ENCODE assay signal across 31 cellular contexts in genomic region chr16:1278456-1278855, GRCh38. TPM values are rescaled to one million over a fixed set of nuclear protein-coding genes. Genes with fewer than 3 reads are reported as not detected.
DNase-seq lines count a peak whose midpoint lies in the region; ATAC-seq and TF ChIP-seq lines count a peak whose summit lies in the region.
"Had no signal": no experiment of that assay in that cellular context is flagged by ENCODE, and none has a peak within 500 bp of the region (broad histone marks: within the 10 kb centered on the region; RNA-seq: fewer than 3 reads in every experiment).

No MANE protein-coding gene starts in this region.

- no peak for TF ChIP-seq RAD21 in IMR-90 (IDR thresholded peaks at IDR 0.05; ENCODE audit: low read length)

- H3K23ac ChIP-seq in IMR-90 (ENCODE audit: low read depth, low read length) (no peak overlapping the region), neuronal stem cell (ENCODE audit: low read depth, low read length, poor library complexity) (no peak overlapping the region)

- H3K9ac ChIP-seq in BLaER1 treated with 17β-estradiol and CSF1 and Interleukin-3, amounts not matched to agents 10 nM and 100 nM, result peak overlapping the region in 4 of 11 experiments; percentile 5 to 55 (median 18); a peak in 3 of 22 replicates
- H3K9ac ChIP-seq in IMR-90 (ENCODE audit: low read depth, low read length), result no peak overlapping the region
- H3K9ac ChIP-seq in neuronal stem cell (ENCODE audit: low read depth, low read length, poor library complexity), result no peak overlapping the region

- no peak overlapping the region for H3K56ac ChIP-seq in IMR-90 (ENCODE audit: extremely low read depth, insufficient read depth, low read length)

- peaks cover 18 to 59% (median 56%) of the 10 kb centered on the region in 10 experiments for H3K4me1 ChIP-seq in BLaER1 treated with 17β-estradiol and CSF1 and Interleukin-3, amounts not matched to agents 10 nM and 100 nM
- H3K4me1 ChIP-seq in IMR-90 (ENCODE audit: control insufficient read depth, insufficient read depth, low read length) (no peaks in the 10 kb centered on the region), neuronal stem cell (ENCODE audit: control insufficient read depth in 2 of 2, insufficient read depth in 1 of 2, low read depth in 1 of 2, low read length in 2 of 2) (peaks cover 11 to 14% of the 10 kb centered on the region in 2 donors)
- H3K4me1 ChIP-seq: adrenal gland, body of pancreas, HAP-1, lower lobe of right lung, upper lobe of left lung had no signal

- BruUV-seq in IMR-90 (replicated peaks; lab: Mats Ljungman, UMichigan), result no TSS peak

- no peak overlapping the region; a peak in 1 of 22 replicates for H3K27ac ChIP-seq in BLaER1 treated with 17β-estradiol and CSF1 and Interleukin-3, amounts not matched to agents 10 nM and 100 nM
- H3K27ac ChIP-seq in IMR-90 (ENCODE audit: insufficient read depth, low read length) (no peak overlapping the region), neuronal stem cell (replicated peaks; ENCODE audit: low read length) (no peak overlapping the region)
- H3K27ac ChIP-seq: adrenal gland, body of pancreas, lower lobe of right lung, upper lobe of left lung had no signal

- no peak for TF ChIP-seq POLR2A in IMR-90 (IDR thresholded peaks at IDR 0.05; ENCODE audit: low read depth, low read length)

- H3K4me1 Mint-ChIP-seq in chondrocyte (ENCODE audit: low read depth), result peaks cover 2% of the 10 kb centered on the region

- intact Hi-C loops in IMR-90 (cut with micrococcal nuclease), result no loop called here

- no peaks in the 10 kb centered on the region for H3K9me3 Mint-ChIP-seq in chondrocyte (ENCODE audit: low read depth)
- H3K9me3 Mint-ChIP-seq: activated B cell treated with CpG ODN at 0.5 μM for 24 hours; activated T-cell treated with anti-CD3 and anti-CD28 coated beads, Interleukin-2, amount 50 U/mL, for 72 hours had no signal

- H2AK5ac ChIP-seq in IMR-90 (ENCODE audit: low read depth, low read length) (no peak overlapping the region), neuronal stem cell (ENCODE audit: low read depth, low read length) (peak overlapping the region; percentile 79)

- peak; percentile 32; the same call in 1 of the 2 replicates for ATAC-seq in IMR-90 (ENCODE audit: low read depth)
- ATAC-seq: activated T-cell treated with anti-CD3 and anti-CD28 coated beads, Interleukin-2, amount 50 U/mL, for 72 hours; body of pancreas; lower lobe of right lung; mucosa of descending colon; sciatic nerve had no signal

- no CpG with 5 or more reads among the region's 18 CpGs for WGBS in IMR-90 (ENCODE audit: extremely low coverage in 2 of 2, insufficient read length in 1 of 2), 2 experiments
- no CpG with 5 or more reads among the region's 18 CpGs for WGBS in neuronal stem cell (ENCODE audit: extremely low coverage in 2 of 2, insufficient read length in 2 of 2, insufficient replicate concordance in 1 of 2), 2 donors

- H3K27ac Mint-ChIP-seq in chondrocyte (ENCODE audit: unreplicated experiment), result no peak overlapping the region
- H3K27ac Mint-ChIP-seq: activated B cell treated with CpG ODN at 0.5 μM for 24 hours; activated T-cell treated with anti-CD3 and anti-CD28 coated beads, Interleukin-2, amount 50 U/mL, for 72 hours had no signal

- no peaks in the 10 kb centered on the region for H3K9me3 ChIP-seq in BLaER1 treated with 17β-estradiol and CSF1 and Interleukin-3, amounts not matched to agents 10 nM and 100 nM (replicated peaks in 1 of 11)
- H3K9me3 ChIP-seq in IMR-90 (ENCODE audit: control insufficient read depth, insufficient read depth, low read length), result peaks cover 2% of the 10 kb centered on the region; the same call in 1 of the 2 replicates
- no peaks in the 10 kb centered on the region for H3K9me3 ChIP-seq in neuronal stem cell (replicated peaks in 1 of 2; ENCODE audit: control insufficient read depth in 2 of 2, insufficient read depth in 1 of 2, low read depth in 1 of 2, low read length in 2 of 2)
- H3K9me3 ChIP-seq: adrenal gland, body of pancreas, HAP-1, lower lobe of right lung, MG63, mucosa of descending colon, upper lobe of left lung had no signal

- H3K79me1 ChIP-seq in IMR-90 (ENCODE audit: low read depth in 1 of 2, low read length in 2 of 2) (no peaks in the 10 kb centered on the region), neuronal stem cell (ENCODE audit: low read depth, low read length) (peaks cover 3% of the 10 kb centered on the region)

- H3K14ac ChIP-seq in IMR-90 (replicated peaks; ENCODE audit: low read depth, low read length) (no peak overlapping the region), neuronal stem cell (ENCODE audit: low read length) (no peak overlapping the region)

- no peak overlapping the region for H2AK9ac ChIP-seq in IMR-90 (replicated peaks; ENCODE audit: low read depth, low read length, poor library complexity)

- peaks cover 11 to 59% (median 31%) of the 10 kb centered on the region in 11 experiments; a peak in 17 of 22 replicates for H3K27me3 ChIP-seq in BLaER1 treated with 17β-estradiol and CSF1 and Interleukin-3, amounts not matched to agents 10 nM and 100 nM
- H3K27me3 ChIP-seq in IMR-90 (ENCODE audit: control insufficient read depth, insufficient read depth, low read length) (peaks cover 56% of the 10 kb centered on the region), neuronal stem cell (ENCODE audit: control insufficient read depth in 3 of 3, insufficient read depth in 3 of 3, low read depth in 1 of 3, low read length in 3 of 3) (peaks cover 0 to 31% (median 0%) of the 10 kb centered on the region in 3 experiments)
- H3K27me3 ChIP-seq: body of pancreas had no signal

- H4K91ac ChIP-seq in IMR-90 (ENCODE audit: insufficient read depth, low read depth, low read length), result no peak overlapping the region
- no peak overlapping the region for H4K91ac ChIP-seq in neuronal stem cell (ENCODE audit: low read depth, low read length, poor library complexity)

- no peak overlapping the region for H2BK15ac ChIP-seq in IMR-90 (ENCODE audit: low read depth, low read length)
- peak overlapping the region; percentile 85 for H2BK15ac ChIP-seq in neuronal stem cell (ENCODE audit: low read length)

- no peaks in the 10 kb centered on the region for H3K36me3 Mint-ChIP-seq in chondrocyte (ENCODE audit: low read depth)

- H2BK20ac ChIP-seq in IMR-90 (ENCODE audit: low read depth, low read length), result no peak overlapping the region

- dilution Hi-C loops in IMR-90 (cut with HindIII; ENCODE audit: low sequenced_read_pairs, unreplicated experiment), result no loop called here

- H4K8ac ChIP-seq in IMR-90 (ENCODE audit: low read depth in 2 of 2, low read length in 2 of 2) (no peak overlapping the region), neuronal stem cell (ENCODE audit: low read depth, low read length) (no peak overlapping the region)

- H3K4me2 ChIP-seq in BLaER1 treated with 17β-estradiol and CSF1 and Interleukin-3, amounts not matched to agents 10 nM and 100 nM, result peak overlapping the region in 9 of 11 experiments; percentile 43 to 97 (median 89); a peak in 15 of 22 replicates
- H3K4me2 ChIP-seq in IMR-90 (ENCODE audit: low read depth, low read length), result no peak overlapping the region
- H3K4me2 ChIP-seq in neuronal stem cell (ENCODE audit: insufficient read depth, low read length, poor library complexity, severe bottlenecking), result no peak overlapping the region

- no peak overlapping the region for H2BK5ac ChIP-seq in IMR-90 (ENCODE audit: low read depth, low read length, poor library complexity, severe bottlenecking)
- H2BK5ac ChIP-seq in neuronal stem cell (ENCODE audit: low read length), result peak overlapping the region; percentile 53

- POLR2A ChIA-PET in IMR-90 (lab: Charles Lee; ENCODE audit: unreplicated experiment), result no interaction called here

- H3K4ac ChIP-seq in IMR-90 (ENCODE audit: low read depth, low read length), result no peak overlapping the region
- H3K4ac ChIP-seq in neuronal stem cell (ENCODE audit: low read length), result no peak overlapping the region

- no peak overlapping the region for H3K4me3 Mint-ChIP-seq in chondrocyte (ENCODE audit: unreplicated experiment)
- H3K4me3 Mint-ChIP-seq: activated B cell treated with CpG ODN at 0.5 μM for 24 hours; activated T-cell treated with anti-CD3 and anti-CD28 coated beads, Interleukin-2, amount 50 U/mL, for 72 hours had no signal

- no peak overlapping the region for H2BK12ac ChIP-seq in neuronal stem cell (ENCODE audit: low read length)

- no peaks in the 10 kb centered on the region for H3K36me3 ChIP-seq in BLaER1 treated with 17β-estradiol and CSF1 and Interleukin-3, amounts not matched to agents 10 nM and 100 nM
- H3K36me3 ChIP-seq in IMR-90 (ENCODE audit: control insufficient read depth, insufficient read depth, low read length), result no peaks in the 10 kb centered on the region
- H3K36me3 ChIP-seq in neuronal stem cell (replicated peaks in 1 of 2; ENCODE audit: control insufficient read depth in 2 of 2, insufficient read depth in 2 of 2, low read length in 2 of 2), result no peaks in the 10 kb centered on the region
- H3K36me3 ChIP-seq: adrenal gland, HAP-1, lower lobe of right lung, MG63, upper lobe of left lung had no signal

- no peak overlapping the region for H4K5ac ChIP-seq in IMR-90 (ENCODE audit: low read depth, low read length)

- H3K9me1 ChIP-seq in IMR-90 (ENCODE audit: insufficient read depth, low read length), result no peaks in the 10 kb centered on the region

- H2AFZ ChIP-seq in IMR-90 (replicated peaks; ENCODE audit: low read length, poor library complexity), result peak overlapping the region; percentile 68
- peak overlapping the region; percentile 85 for H2AFZ ChIP-seq in neuronal stem cell (ENCODE audit: low read length)

- TF ChIP-seq CTCF in IMR-90 (conservative IDR thresholded peaks at IDR 0.05; ENCODE audit: low read depth, low read length) (no peak), chondrocyte (IDR thresholded peaks at IDR 0.05) (peak; percentile 37)

- H3K27me3 Mint-ChIP-seq in chondrocyte (ENCODE audit: low read depth), result peaks cover 28% of the 10 kb centered on the region

- H4K20me1 ChIP-seq in BLaER1 treated with 17β-estradiol and CSF1 and Interleukin-3, amounts not matched to agents 10 nM and 100 nM, result no peaks in the 10 kb centered on the region
- no peaks in the 10 kb centered on the region for H4K20me1 ChIP-seq in IMR-90 (ENCODE audit: insufficient read depth, low read length)

- CTCF ChIA-PET in IMR-90 (lab: Yijun Ruan, JAX), result no interaction called here

- DNase-seq in IMR-90 (no peak), chondrocyte (ENCODE audit: low spot score) (peak; percentile 78), neuronal stem cell (ENCODE audit: low spot score) (no peak), NCI-H748 (lab: John Stamatoyannopoulos, UW; ENCODE audit: unreplicated experiment) (no peak), NCI-H69 (lab: John Stamatoyannopoulos, UW) (no peak)
- no peak for DNase-seq in activated CD4-positive, alpha-beta T cell treated with anti-CD3 and anti-CD28 coated beads, Interleukin-2, amount 50 U/mL, for 1 hour
- DNase-seq: activated B cell treated with CpG ODN at 0.5 μM for 24 hours; activated CD4-positive, alpha-beta T cell treated with anti-CD3 and anti-CD28 coated beads, Interleukin-2, amount 50 U/mL, for 4 hours; activated naive CD4-positive, alpha-beta T cell; activated T-cell treated with anti-CD3 and anti-CD28 coated beads, Interleukin-2, amount 50 U/mL, for 72 hours; adrenal gland; body of pancreas; cerebellar nuclear complex; head of caudate nucleus; KG1; kidney glomerular epithelial cell; lower lobe of right lung; MG63; NCI-H1436; NCI-H2107; NCI-H446; SIG-M5; stimulated activated CD4-positive, alpha-beta T cell treated with anti-CD3 and anti-CD28 coated beads, Interleukin-12 subunit alpha, Interleukin-12 subunit beta, amount 100 ng/mL, for 4 hours; stimulated activated CD4-positive, alpha-beta T cell treated with anti-CD3 and anti-CD28 coated beads, Interleukin-4, amount 100 ng/mL, for 1 hour had no signal

- in situ Hi-C loops in IMR-90 (cut with MboI; ENCODE audit: low sequenced_read_pairs), result no loop called here

- H3K18ac ChIP-seq in IMR-90 (ENCODE audit: low read depth, low read length), result no peak overlapping the region
- peak overlapping the region; percentile 89 for H3K18ac ChIP-seq in neuronal stem cell (ENCODE audit: low read length)

- H3K4me3 ChIP-seq in BLaER1 treated with 17β-estradiol and CSF1 and Interleukin-3, amounts not matched to agents 10 nM and 100 nM, result no peak overlapping the region
- H3K4me3 ChIP-seq in IMR-90 (ENCODE audit: insufficient read depth, low read depth, low read length) (no peak overlapping the region), neuronal stem cell (ENCODE audit: low read length in 2 of 2) (no peak overlapping the region)
- H3K4me3 ChIP-seq: adrenal gland, body of pancreas, HAP-1, lower lobe of right lung, MG63, mucosa of descending colon, upper lobe of left lung had no signal

- H2BK120ac ChIP-seq in IMR-90 (ENCODE audit: low read depth, low read length) (no peak overlapping the region), neuronal stem cell (ENCODE audit: low read depth, low read length) (peak overlapping the region; percentile 83)

RNA-seq across cellular contexts. Expression of gene TPSD1, which starts 22.6 kb away (rescaled TPM):
- total RNA-seq in IMR-90 (2012; rRNA removed), result not detected in 2 replicates
- polyA plus RNA-seq in IMR-90 (2012; rRNA removed), result not detected in 2 replicates
- polyA plus RNA-seq in IMR-90 (2012; cell fraction: cytosol; rRNA removed), result not detected in 2 replicates
- polyA plus RNA-seq in IMR-90 (2012; cell fraction: nucleus; rRNA removed; ENCODE audit: low replicate concordance), result not detected in 2 replicates
- total RNA-seq in chondrocyte, result not detected in 3 replicates
- polyA plus RNA-seq in neuronal stem cell (2013, experiment 1 of 2), result 0.06 TPM
- polyA plus RNA-seq in neuronal stem cell (2013, experiment 2 of 2), result not detected
- total RNA-seq: activated B cell treated with CpG ODN at 0.5 μM for 24 hours; activated T-cell treated with anti-CD3 and anti-CD28 coated beads, Interleukin-2, amount 50 U/mL, for 72 hours; adrenal gland; HT-29 had no signal
- polyA plus RNA-seq: neural cell had no signal

RNA-seq across cellular contexts. Expression of gene UBE2I, which starts 31.0 kb away (rescaled TPM):
- total RNA-seq in IMR-90 (2012; rRNA removed), result 30.8 and 45.0 TPM in 2 replicates
- polyA plus RNA-seq in IMR-90 (2012; rRNA removed), result 113 and 140 TPM in 2 replicates
- 47.2 and 66.3 TPM in 2 replicates for polyA plus RNA-seq in IMR-90 (2012; cell fraction: cytosol; rRNA removed)
- polyA plus RNA-seq in IMR-90 (2012; cell fraction: nucleus; rRNA removed; ENCODE audit: low replicate concordance), result 119 and 179 TPM in 2 replicates
- total RNA-seq in chondrocyte, result 97.9 to 110 TPM (median 105 TPM) in 3 replicates
- 253 TPM for polyA plus RNA-seq in neuronal stem cell (2013, experiment 1 of 2)
- 258 TPM for polyA plus RNA-seq in neuronal stem cell (2013, experiment 2 of 2)

RNA-seq across cellular contexts. Expression of gene TPSAB1, which starts 38.0 kb away (rescaled TPM):
- total RNA-seq in IMR-90 (2012; rRNA removed), result not detected in 2 replicates
- polyA plus RNA-seq in IMR-90 (2012; rRNA removed), result not detected in 2 replicates
- polyA plus RNA-seq in IMR-90 (2012; cell fraction: cytosol; rRNA removed), result not detected in 2 replicates
- polyA plus RNA-seq in IMR-90 (2012; cell fraction: nucleus; rRNA removed; ENCODE audit: low replicate concordance), result not detected in 2 replicates
- total RNA-seq in chondrocyte, result not detected in 3 replicates
- not detected for polyA plus RNA-seq in neuronal stem cell (2013, experiment 1 of 2)
- polyA plus RNA-seq in neuronal stem cell (2013, experiment 2 of 2), result not detected
- total RNA-seq: activated B cell treated with CpG ODN at 0.5 μM for 24 hours, HT-29 had no signal
- polyA plus RNA-seq: neural cell had no signal

RNA-seq across cellular contexts. Expression of gene TPSB2, which starts 48.5 kb away (rescaled TPM):
- total RNA-seq in IMR-90 (2012; rRNA removed) (not detected in 2 replicates), chondrocyte (not detected in 3 replicates)
- not detected in 2 replicates for polyA plus RNA-seq in IMR-90 (2012; rRNA removed)
- not detected in 2 replicates for polyA plus RNA-seq in IMR-90 (2012; cell fraction: cytosol; rRNA removed)
- not detected in 2 replicates for polyA plus RNA-seq in IMR-90 (2012; cell fraction: nucleus; rRNA removed; ENCODE audit: low replicate concordance)
- polyA plus RNA-seq in neuronal stem cell (2013, experiment 1 of 2), result not detected
- not detected for polyA plus RNA-seq in neuronal stem cell (2013, experiment 2 of 2)
- total RNA-seq: activated B cell treated with CpG ODN at 0.5 μM for 24 hours, HT-29 had no signal
- polyA plus RNA-seq: neural cell had no signal

RNA-seq across cellular contexts. Expression of gene TPSG1, which starts 53.4 kb away (rescaled TPM):
- total RNA-seq in IMR-90 (2012; rRNA removed) (not detected in 2 replicates), chondrocyte (not detected in 3 replicates)
- polyA plus RNA-seq in IMR-90 (2012; rRNA removed), result not detected in 2 replicates
- not detected in 2 replicates for polyA plus RNA-seq in IMR-90 (2012; cell fraction: cytosol; rRNA removed)
- polyA plus RNA-seq in IMR-90 (2012; cell fraction: nucleus; rRNA removed; ENCODE audit: low replicate concordance), result not detected in 2 replicates
- not detected for polyA plus RNA-seq in neuronal stem cell (2013, experiment 1 of 2)
- polyA plus RNA-seq in neuronal stem cell (2013, experiment 2 of 2), result not detected
- total RNA-seq: activated B cell treated with CpG ODN at 0.5 μM for 24 hours, body of pancreas had no signal
- polyA plus RNA-seq: neural cell had no signal

Comparison
In these comparisons a context has a peak if more than half of its experiments do, and no peak if none do; other contexts are left out.
1. H3K4me2 ChIP-seq: peak in BLaER1 treated with 17β-estradiol and CSF1 and Interleukin-3, amounts not matched to agents 10 nM and 100 nM (9 of 11); none in IMR-90 (single experiment) and neuronal stem cell (single experiment).